In genomic region chr5:7446913-7447312, GRCh38 we compare ENCODE assay signal across 30 cellular contexts. TPM values are rescaled to one million over a fixed set of nuclear protein-coding genes. Genes with fewer than 3 reads are reported as not detected.
DNase-seq lines count a peak whose midpoint lies in the region; ATAC-seq, FAIRE-seq and TF ChIP-seq lines count a peak whose summit lies in the region.
"Had no signal": no experiment of that assay in that cellular context is flagged by ENCODE, and none has a peak within 500 bp of the region (broad histone marks: within the 10 kb centered on the region; RNA-seq: fewer than 3 reads in every experiment).

No MANE protein-coding gene starts in this region.

- H3K4me2 ChIP-seq in H1 (ENCODE audit: insufficient read depth in 1 of 2, low read depth in 2 of 2, low read length in 2 of 2) (no peak overlapping the region), neuronal stem cell (ENCODE audit: insufficient read depth, low read length, poor library complexity, severe bottlenecking) (no peak overlapping the region)
- H3K4me2 ChIP-seq: BLaER1 had no signal

- H4K91ac ChIP-seq in H1 (replicated peaks; ENCODE audit: insufficient read length, low read length): no peak overlapping the region
- H4K91ac ChIP-seq in neuronal stem cell (ENCODE audit: low read depth, low read length, poor library complexity): no peak overlapping the region

- H3K4ac ChIP-seq in H1 (replicated peaks; ENCODE audit: insufficient read length, low read depth, low read length): no peak overlapping the region
- H3K4ac ChIP-seq in neuronal stem cell (ENCODE audit: low read length): no peak overlapping the region

- intact Hi-C loops in left colon (cut with DNase I, micrococcal nuclease): no loop called here

- H2AK5ac ChIP-seq in H1 (ENCODE audit: low read depth, low read length) (0 out of 2 replicates have a peak overlapping the region, but pooled peaks have one; percentile 91), neuronal stem cell (ENCODE audit: low read depth, low read length) (no peak overlapping the region)

- no peak for TF ChIP-seq RAD21 in H1 (IDR thresholded peaks at IDR 0.05 in 1 of 2, conservative IDR thresholded peaks at IDR 0.05 in 1 of 2; ENCODE audit: low read depth in 2 of 2, low read length in 2 of 2)

- H3K23ac ChIP-seq in H1 (ENCODE audit: insufficient read length): no peak overlapping the region
- no peak overlapping the region for H3K23ac ChIP-seq in neuronal stem cell (ENCODE audit: low read depth, low read length, poor library complexity)

- H2BK120ac ChIP-seq in H1 (replicated peaks; ENCODE audit: low read depth, low read length) (no peak overlapping the region), neuronal stem cell (ENCODE audit: low read depth, low read length) (no peak overlapping the region)

- ATAC-seq in left colon: no peak
- no peak for ATAC-seq in activated CD4-positive, CD25-positive, alpha-beta regulatory T cell treated with anti-CD3 and anti-CD28 coated beads, Interleukin-2, amount 50 U/mL, for 24 hours
- ATAC-seq: GM12878 had no signal

- TF ChIP-seq EP300 in H1 (IDR thresholded peaks at IDR 0.05; ENCODE audit: borderline replicate concordance in 1 of 2, low read depth in 2 of 2, low read length in 2 of 2): no peak

- H2AFZ ChIP-seq in H1 (ENCODE audit: low read length) (no peak overlapping the region), neuronal stem cell (ENCODE audit: low read length) (no peak overlapping the region)

- no peak overlapping the region for H2BK15ac ChIP-seq in H1 (ENCODE audit: low read length)
- H2BK15ac ChIP-seq in neuronal stem cell (ENCODE audit: low read length): no peak overlapping the region

- H2BK12ac ChIP-seq in H1 (ENCODE audit: low read depth, low read length): 0 out of 2 replicates have a peak overlapping the region, but pooled peaks have one; percentile 32
- H2BK12ac ChIP-seq in neuronal stem cell (ENCODE audit: low read length): no peak overlapping the region

- H3K9me3 ChIP-seq in H1 (ENCODE audit: insufficient read depth in 2 of 2, low read depth in 1 of 2, low read length in 1 of 2) (no peaks in the 10 kb centered on the region), neuronal stem cell (replicated peaks in 1 of 2; ENCODE audit: control insufficient read depth in 2 of 2, insufficient read depth in 1 of 2, low read depth in 1 of 2, low read length in 2 of 2) (peaks cover 3 to 12% of the 10 kb centered on the region in 2 donors)
- H3K9me3 ChIP-seq: BE2C, BLaER1 had no signal

- FAIRE-seq in H1 (lab: Jason Lieb, UNC): no peak
- FAIRE-seq: A204.1, GM12878, GM12892, GM18507, GM19239 had no signal

- H3K4me3 ChIP-seq in H1 (ENCODE audit: extremely low read depth in 1 of 4, insufficient read depth in 2 of 4, low read depth in 3 of 4, low read length in 4 of 4) (no peak overlapping the region), neuronal stem cell (ENCODE audit: low read length in 2 of 2) (no peak overlapping the region)
- H3K4me3 ChIP-seq: BLaER1, GM12878 had no signal

- H3K56ac ChIP-seq in H1 (replicated peaks; ENCODE audit: insufficient read length, low read depth, low read length): no peak overlapping the region

- H3K14ac ChIP-seq in H1 (ENCODE audit: insufficient read length) (no peak overlapping the region), neuronal stem cell (ENCODE audit: low read length) (no peak overlapping the region)

- DNase-seq in SHP77 treated with DMSO at 0.1 percent for 48 hours (lab: John Stamatoyannopoulos, UW): peak; percentile 79
- DNase-seq in H1 (ENCODE audit: low read depth in 1 of 2, low spot score in 2 of 2): no peak
- no peak for DNase-seq in neuronal stem cell (ENCODE audit: low spot score)
- DNase-seq in GM19240 (ENCODE audit: insufficient read length, low spot score): no peak
- DNase-seq in middle frontal gyrus (ENCODE audit: extremely low spot score, low spot score): no peak
- DNase-seq in left colon: no peak
- DNase-seq: 8988T; ACHN; BE2C; C1 segment of cervical spinal cord; CD4-positive, alpha-beta memory T cell; CD4-positive, CD25-positive, alpha-beta regulatory T cell; CD8-positive, alpha-beta memory T cell; COR-L47; DMS 273 treated with DMSO at 0.1 percent for 48 hours; DMS153; DMS53; DMS79; DND-41; EL; GDM1 had no signal

- H4K8ac ChIP-seq in H1 (ENCODE audit: extremely low read depth, insufficient read depth, low read length) (no peak overlapping the region), neuronal stem cell (ENCODE audit: low read depth, low read length) (no peak overlapping the region)

- no peak for TF ChIP-seq CTCF in H1 (IDR thresholded peaks at IDR 0.05; ENCODE audit: control extremely low read depth in 1 of 3, insufficient read depth in 1 of 3, low read depth in 1 of 3, low read length in 3 of 3)

- H3K27me3 ChIP-seq in H1 (replicated peaks in 1 of 4; ENCODE audit: control insufficient read depth in 3 of 4, extremely low read depth in 1 of 4, insufficient read depth in 3 of 4, low read length in 3 of 4) (no peaks in the 10 kb centered on the region), neuronal stem cell (ENCODE audit: control insufficient read depth in 3 of 3, insufficient read depth in 3 of 3, low read depth in 1 of 3, low read length in 3 of 3) (no peaks in the 10 kb centered on the region)
- H3K27me3 ChIP-seq: BE2C, BLaER1 had no signal

- no peak overlapping the region for H3K18ac ChIP-seq in H1 (ENCODE audit: extremely low read depth, low read length)
- peak overlapping the region; percentile 20 for H3K18ac ChIP-seq in neuronal stem cell (ENCODE audit: low read length)

- H3K27ac ChIP-seq in H1 (ENCODE audit: low read depth, low read length): no peak overlapping the region
- no peak overlapping the region for H3K27ac ChIP-seq in neuronal stem cell (replicated peaks; ENCODE audit: low read length)
- H3K27ac ChIP-seq: BLaER1 had no signal

- H3K23me2 ChIP-seq in H1 (ENCODE audit: low read depth, low read length): no peaks in the 10 kb centered on the region

- TF ChIP-seq POLR2A in H1 (IDR thresholded peaks at IDR 0.05; ENCODE audit: control extremely low read depth in 1 of 2, low read depth in 2 of 2, low read length in 2 of 2): no peak

- CTCF ChIA-PET in H1 (lab: Charles Lee; ENCODE audit: partially characterized antibody): interaction anchor here (1.1 to 2.5 kb wide), 3 partner anchors 10 to 71 kb away, joined by 3 to 8 read pairs (median 7); no protein-coding TSS in a partner anchor

- H4K20me1 ChIP-seq in H1 (replicated peaks in 1 of 2; ENCODE audit: control insufficient read depth in 1 of 2, insufficient read depth in 2 of 2, low read length in 2 of 2): peaks cover 0 to 4% of the 10 kb centered on the region in 2 experiments
- H4K20me1 ChIP-seq: BLaER1 had no signal

- H3K79me1 ChIP-seq in H1 (ENCODE audit: low read depth, low read length) (peaks cover 6% of the 10 kb centered on the region), neuronal stem cell (ENCODE audit: low read depth, low read length) (peaks cover 2% of the 10 kb centered on the region)

- H2BK20ac ChIP-seq in H1 (ENCODE audit: low read length): no peak overlapping the region

- H2BK5ac ChIP-seq in H1 (ENCODE audit: low read depth, low read length) (0 out of 2 replicates have a peak overlapping the region, but pooled peaks have one; percentile 18), neuronal stem cell (ENCODE audit: low read length) (peak overlapping the region; percentile 13)

- H3K9ac ChIP-seq in H1 (replicated peaks in 1 of 4; ENCODE audit: extremely low read depth in 1 of 4, low read depth in 3 of 4, low read length in 3 of 4) (no peak overlapping the region), neuronal stem cell (ENCODE audit: low read depth, low read length, poor library complexity) (no peak overlapping the region)
- H3K9ac ChIP-seq: BLaER1 had no signal

- POLR2A ChIA-PET in H1 (lab: Charles Lee; ENCODE audit: partially characterized antibody): no interaction called here

- H3K79me2 ChIP-seq in H1 (ENCODE audit: control insufficient read depth in 1 of 2, insufficient read depth in 2 of 2, low read length in 2 of 2): peaks cover 5 to 93% of the 10 kb centered on the region in 2 experiments; a peak in 3 of 4 replicates

- H3K4me1 ChIP-seq in H1 (replicated peaks in 1 of 4; ENCODE audit: control insufficient read depth in 3 of 4, insufficient read depth in 4 of 4, low read length in 3 of 4) (peaks cover 0 to 6% (median 4%) of the 10 kb centered on the region in 4 experiments; a peak in 5 of 7 replicates), neuronal stem cell (ENCODE audit: control insufficient read depth in 2 of 2, insufficient read depth in 1 of 2, low read depth in 1 of 2, low read length in 2 of 2) (peaks cover 6 to 12% of the 10 kb centered on the region in 2 donors)
- H3K4me1 ChIP-seq: BE2C, BLaER1 had no signal

- 95% methylated on average over 7 of the region's 8 CpGs; no CpG with 5 or more reads in 1 of the 2 experiments for WGBS in H1 (ENCODE audit: extremely low coverage in 1 of 2, insufficient coverage in 1 of 2, insufficient read length in 1 of 2, insufficient replicate concordance in 2 of 2, low coverage in 1 of 2, low lambda C conversion rate in 2 of 2, missing lambda C conversion rate in 1 of 2), 2 experiments
- WGBS in neuronal stem cell (ENCODE audit: extremely low coverage in 2 of 2, insufficient read length in 2 of 2, insufficient replicate concordance in 1 of 2), 2 donors: no CpG with 5 or more reads among the region's 8 CpGs

- H3K36me3 ChIP-seq in H1 (ENCODE audit: control insufficient read depth in 2 of 4, insufficient read depth in 4 of 4, low read length in 3 of 4): no peaks in the 10 kb centered on the region; a peak in 2 of 8 replicates
- H3K36me3 ChIP-seq in neuronal stem cell (replicated peaks in 1 of 2; ENCODE audit: control insufficient read depth in 2 of 2, insufficient read depth in 2 of 2, low read length in 2 of 2): no peaks in the 10 kb centered on the region
- H3K36me3 ChIP-seq: BE2C, BLaER1 had no signal

- H4K5ac ChIP-seq in H1 (ENCODE audit: insufficient read length, low read depth, low read length): no peak overlapping the region

TF ChIP-seq in H1, 55 proteins besides CTCF, POLR2A, EP300 and RAD21 (continues in another document):
- TF ChIP-seq EGR1 (IDR thresholded peaks at IDR 0.05; ENCODE audit: borderline replicate concordance, low read depth, low read length) (no peak), YY1 (IDR thresholded peaks at IDR 0.05; ENCODE audit: low read depth, low read length) (no peak)

RNA-seq across cellular contexts. Expression of gene ADCY2, which starts 51.0 kb away (rescaled TPM):
- 122 and 131 TPM in 2 replicates for total RNA-seq in H1 (2021; fragmentation: NEBNext Ultra II Directional; extraction: Animal tissue kit (Norgen Biotek cat#: 25700))
- 28.6 and 35.8 TPM in 2 replicates for polyA plus RNA-seq in H1 (2011; rRNA removed)
- 35.3 TPM for polyA plus RNA-seq in H1 (2011; cell fraction: cytosol; rRNA removed)
- 111 TPM for polyA plus RNA-seq in H1 (2011; cell fraction: nucleus; rRNA removed)
- polyA plus RNA-seq in H1 (2012, experiment 1 of 2): 32.6 to 58.0 TPM (median 43.3 TPM) in 4 replicates
- polyA plus RNA-seq in H1 (2012, experiment 2 of 2): 12.4 TPM
- polyA plus RNA-seq in H1 (2013, experiment 1 of 2): 20.7 TPM
- polyA plus RNA-seq in H1 (2013, experiment 2 of 2): 21.5 TPM
- 515 and 527 TPM in 2 replicates for polyA minus RNA-seq in H1 (2011; rRNA and poly(A)+ RNA removed)
- 70.8 TPM for polyA minus RNA-seq in H1 (2011; cell fraction: cytosol; rRNA and poly(A)+ RNA removed)
- polyA minus RNA-seq in H1 (2011; cell fraction: nucleus; rRNA and poly(A)+ RNA removed): 671 TPM
- polyA plus RNA-seq in neuronal stem cell (2013, experiment 1 of 2): 1.9 TPM
- polyA plus RNA-seq in neuronal stem cell (2013, experiment 2 of 2): 1.7 TPM
- 1 to 10 TPM in 1 of 2 donors, under 1 TPM in 1; 0.52 to 2.3 TPM for total RNA-seq in left colon
- total RNA-seq: CD4-positive, alpha-beta memory T cell; CD4-positive, CD25-positive, alpha-beta regulatory T cell; CD8-positive, alpha-beta memory T cell had no signal
- polyA plus RNA-seq: AG04450; CD14-positive monocyte; CD4-positive, alpha-beta memory T cell; CD4-positive, CD25-positive, alpha-beta regulatory T cell; CD8-positive, alpha-beta memory T cell had no signal

Comparison
In these comparisons a context has a peak if more than half of its experiments do, and no peak if none do; other contexts are left out.
1. RNA of gene ADCY2, which starts 51.0 kb away (total RNA-seq): 122 to 131 TPM in H1; 0.52 to 2.3 TPM in left colon; every median in the first group is over 10 times any median in the second.